ENCODE assay signal across 8 cellular contexts in genomic region chr16:1308977-1309885, GRCh38. TPM values are rescaled to one million over a fixed set of nuclear protein-coding genes. Genes with fewer than 3 reads are reported as not detected.
DNase-seq lines count a peak whose midpoint lies in the region; ATAC-seq, FAIRE-seq and TF ChIP-seq lines count a peak whose summit lies in the region.

Gene UBE2I (plus strand): TSS chr16:1309636. CDS start chr16:1314031, 4,395 bp downstream.

- H3K4me1 Mint-ChIP-seq in activated T-cell treated with anti-CD3 and anti-CD28 coated beads, Interleukin-2, amount 50 U/mL, for 72 hours (ENCODE audit: low read depth) = peaks cover 47% of the 10 kb centered on the region

- H3K27me3 ChIP-seq in Karpas-422 (ENCODE audit: low read length) = no peaks in the 10 kb centered on the region
- H3K27me3 ChIP-seq in esophagus muscularis mucosa = peaks cover 0 to 3% (median 0%) of the 10 kb centered on the region in 4 donors
- H3K27me3 ChIP-seq in muscle layer of duodenum (ENCODE audit: low read depth, low read length) = no peaks in the 10 kb centered on the region

- peak within 1 kb of the TSS; percentile 92 for H3K4me2 ChIP-seq in Karpas-422 (ENCODE audit: low read depth, low read length, poor library complexity, severe bottlenecking)

- no peak for TF ChIP-seq EP300 in esophagus muscularis mucosa (IDR thresholded peaks at IDR 0.05)

- H3K4me3 ChIP-seq in Karpas-422 (ENCODE audit: low read length) (peak within 1 kb of the TSS; percentile 91), esophagus muscularis mucosa (peak within 1 kb of the TSS; percentile 61 to 91 (median 74)), muscle layer of duodenum (ENCODE audit: low read depth in 1 of 2, low read length in 2 of 2) (peak within 1 kb of the TSS; percentile 81 to 92)

- H3K79me2 ChIP-seq in Karpas-422 (ENCODE audit: low read length) = peaks cover 43% of the 10 kb centered on the region

- H3K9me2 ChIP-seq in Karpas-422 (replicated peaks; ENCODE audit: insufficient read depth, low read length) = no peaks in the 10 kb centered on the region

- peak within 1 kb of the TSS; percentile 94 to 96 for H3K4me3 Mint-ChIP-seq in activated T-cell treated with anti-CD3 and anti-CD28 coated beads, Interleukin-2, amount 50 U/mL, for 72 hours

- H3K27ac ChIP-seq in Karpas-422 (ENCODE audit: low read length) (peak within 1 kb of the TSS; percentile 93), esophagus muscularis mucosa (replicated peaks in 1 of 4) (peak within 1 kb of the TSS; percentile 92 to 98 (median 95)), muscle layer of duodenum (ENCODE audit: low read length) (peak within 1 kb of the TSS; percentile 99)

- no peak for TF ChIP-seq CTCF in esophagus muscularis mucosa (IDR thresholded peaks at IDR 0.05)

- peaks cover 13% of the 10 kb centered on the region; the same call in 1 of the 2 replicates for H3K36me3 ChIP-seq in Karpas-422 (ENCODE audit: insufficient read depth, low read length)
- peaks cover 3 to 16% (median 8%) of the 10 kb centered on the region in 4 donors for H3K36me3 ChIP-seq in esophagus muscularis mucosa
- peaks cover 4 to 6% of the 10 kb centered on the region in 2 donors for H3K36me3 ChIP-seq in muscle layer of duodenum (ENCODE audit: control insufficient read depth in 1 of 2, insufficient read depth in 2 of 2, low read length in 2 of 2)

- peak; percentile 51 for ATAC-seq in GM21786 (IDR thresholded peaks at IDR 0.05; ENCODE audit: unreplicated experiment)
- ATAC-seq in activated T-cell treated with anti-CD3 and anti-CD28 coated beads, Interleukin-2, amount 50 U/mL, for 72 hours (replicated peaks in 1 of 2) = peak; percentile 75 to 79

- H3K9me3 ChIP-seq in Karpas-422 (ENCODE audit: low read length) (no peaks in the 10 kb centered on the region), esophagus muscularis mucosa (no peaks in the 10 kb centered on the region), muscle layer of duodenum (ENCODE audit: control insufficient read depth in 1 of 2, low read length in 2 of 2) (no peaks in the 10 kb centered on the region)

- no peaks in the 10 kb centered on the region for H3K27me3 Mint-ChIP-seq in activated T-cell treated with anti-CD3 and anti-CD28 coated beads, Interleukin-2, amount 50 U/mL, for 72 hours (ENCODE audit: low read depth)

- H3K36me3 Mint-ChIP-seq in activated T-cell treated with anti-CD3 and anti-CD28 coated beads, Interleukin-2, amount 50 U/mL, for 72 hours (ENCODE audit: insufficient read depth in 2 of 2) = peaks cover 14 to 16% of the 10 kb centered on the region in 2 donors

- FAIRE-seq in RCC 7860 (lab: Jason Lieb, UNC) = peak; percentile 61

- DNase-seq in DMS79 (lab: John Stamatoyannopoulos, UW) (peak; percentile 90), Karpas-422 (peak; percentile 99), RCC 7860 (ENCODE audit: low spot score) (peak; percentile 91), esophagus muscularis mucosa (ENCODE audit: extremely low spot score) (peak; percentile 99)
- DNase-seq in activated T-cell treated with anti-CD3 and anti-CD28 coated beads, Interleukin-2, amount 50 U/mL, for 72 hours = peak; percentile 97
- peak; percentile 96 for DNase-seq in stimulated activated CD8-positive, alpha-beta memory T cell treated with anti-CD3 and anti-CD28 coated beads, Interleukin-7, amount 100 ng/mL, for 24 hours (ENCODE audit: low read depth)

- H4K20me1 ChIP-seq in Karpas-422 (ENCODE audit: insufficient read depth, low read depth, low read length) = peaks cover 41% of the 10 kb centered on the region

- no peak for TF ChIP-seq POLR2A in esophagus muscularis mucosa (IDR thresholded peaks at IDR 0.05; ENCODE audit: low read depth)

- no peaks in the 10 kb centered on the region for H3K9me3 Mint-ChIP-seq in activated T-cell treated with anti-CD3 and anti-CD28 coated beads, Interleukin-2, amount 50 U/mL, for 72 hours

- peaks cover 19% of the 10 kb centered on the region for H3K4me1 ChIP-seq in Karpas-422 (ENCODE audit: low read length)
- H3K4me1 ChIP-seq in esophagus muscularis mucosa = peaks cover 37 to 50% (median 44%) of the 10 kb centered on the region in 4 donors
- peaks cover 10 to 43% of the 10 kb centered on the region in 2 donors for H3K4me1 ChIP-seq in muscle layer of duodenum (ENCODE audit: control insufficient read depth in 1 of 2, insufficient read depth in 2 of 2, low read length in 2 of 2)

- WGBS in esophagus muscularis mucosa = 0% methylated on average over 1 of the region's 117 CpGs

- intact Hi-C loops in esophagus muscularis mucosa (cut with DNase I) = no loop called here

- H3K27ac Mint-ChIP-seq in activated T-cell treated with anti-CD3 and anti-CD28 coated beads, Interleukin-2, amount 50 U/mL, for 72 hours = peak within 1 kb of the TSS; percentile 99

- peak within 1 kb of the TSS; percentile 99 for H3K9ac ChIP-seq in Karpas-422 (ENCODE audit: low read length)

- peak within 1 kb of the TSS; percentile 99; the same call in 1 of the 2 replicates for H2AFZ ChIP-seq in Karpas-422 (ENCODE audit: low read length)

RNA-seq across cellular contexts. Expression of gene UBE2I, which starts in this region (rescaled TPM):
- 53.7 and 78.1 TPM in 2 replicates for total RNA-seq in Karpas-422 (2014; rRNA removed; shearing (Covaris generic); ENCODE audit: low replicate concordance)
- 100 to 1,000 TPM; 225 to 231 TPM for total RNA-seq in activated T-cell treated with anti-CD3 and anti-CD28 coated beads, Interleukin-2, amount 50 U/mL, for 72 hours
- total RNA-seq in esophagus muscularis mucosa = 10 to 100 TPM; 42.8 to 70.5 (median 63.9) TPM

Comparison
In these comparisons a context has a peak if more than half of its experiments do, and no peak if none do; other contexts are left out.
1. Peak in every context shown above with its lines: DNase-seq, ATAC-seq, H3K4me3 ChIP-seq and H3K27ac ChIP-seq.